Comparison of ENCODE assay signal across 8 cellular contexts in genomic region chr6:141484726-141485125, GRCh38.
A peak's percentile ranks its signal among the peaks of the same experiment; 100 is the strongest.
DNase-seq lines count a peak whose midpoint lies in the region; ATAC-seq, FAIRE-seq and TF ChIP-seq lines count a peak whose summit lies in the region.

No MANE protein-coding gene starts in this region.

- H3K4me3 Mint-ChIP-seq in activated B cell treated with CpG ODN at 0.5 μM for 24 hours, result peak overlapping the region; percentile 70

- no peak overlapping the region for H2BK15ac ChIP-seq in neuronal stem cell (ENCODE audit: low read length)

- DNase-seq in activated B cell treated with CpG ODN at 0.5 μM for 24 hours (no peak), neuronal stem cell (ENCODE audit: low spot score) (no peak), hepatocyte (ENCODE audit: low spot score) (no peak), frontal cortex (ENCODE audit: low spot score in 2 of 2) (no peak), NCI-H187 treated with DMSO at 0.1 percent for 48 hours (lab: John Stamatoyannopoulos, UW) (no peak)

- POLR2A ChIA-PET in activated B cell treated with CpG ODN at 0.5 μM for 24 hours (lab: Charles Lee), result interaction anchor here (0.9 to 3.5 kb wide), 3 partner anchors 9 to 77 kb away, joined by 3 to 21 read pairs (median 5); no protein-coding TSS in a partner anchor

- H2AK5ac ChIP-seq in neuronal stem cell (ENCODE audit: low read depth, low read length), result no peak overlapping the region

- H4K91ac ChIP-seq in neuronal stem cell (ENCODE audit: low read depth, low read length, poor library complexity), result no peak overlapping the region

- H3K4me1 ChIP-seq in neuronal stem cell (ENCODE audit: control insufficient read depth in 2 of 2, insufficient read depth in 1 of 2, low read depth in 1 of 2, low read length in 2 of 2), result peaks cover 0 to 7% of the 10 kb centered on the region in 2 donors
- no peaks in the 10 kb centered on the region for H3K4me1 ChIP-seq in hepatocyte (ENCODE audit: insufficient read depth)

- no peaks in the 10 kb centered on the region for H3K79me2 ChIP-seq in hepatocyte

- no CpG with 5 or more reads among the region's 3 CpGs for WGBS in neuronal stem cell (ENCODE audit: extremely low coverage in 2 of 2, insufficient read length in 2 of 2, insufficient replicate concordance in 1 of 2), 2 donors
- WGBS in hepatocyte (ENCODE audit: low lambda C conversion rate, missing lambda C conversion rate), result 90% methylated on average over 3 of the region's 3 CpGs

- H3K27me3 ChIP-seq in neuronal stem cell (ENCODE audit: control insufficient read depth in 3 of 3, insufficient read depth in 3 of 3, low read depth in 1 of 3, low read length in 3 of 3) (no peaks in the 10 kb centered on the region), hepatocyte (no peaks in the 10 kb centered on the region)

- peaks cover 53% of the 10 kb centered on the region for H3K4me1 Mint-ChIP-seq in activated B cell treated with CpG ODN at 0.5 μM for 24 hours

- H2BK120ac ChIP-seq in neuronal stem cell (ENCODE audit: low read depth, low read length), result no peak overlapping the region

- H2BK5ac ChIP-seq in neuronal stem cell (ENCODE audit: low read length), result no peak overlapping the region

- no peak for FAIRE-seq in frontal cortex (lab: Jason Lieb, UNC)

- H3K36me3 ChIP-seq in neuronal stem cell (replicated peaks in 1 of 2; ENCODE audit: control insufficient read depth in 2 of 2, insufficient read depth in 2 of 2, low read length in 2 of 2) (no peaks in the 10 kb centered on the region), hepatocyte (replicated peaks; ENCODE audit: insufficient read depth, low read depth) (no peaks in the 10 kb centered on the region)

- H4K20me1 ChIP-seq in hepatocyte (ENCODE audit: insufficient read depth, poor library complexity, severe bottlenecking), result no peaks in the 10 kb centered on the region

- no peak overlapping the region for H3K18ac ChIP-seq in neuronal stem cell (ENCODE audit: low read length)

- peak overlapping the region; percentile 96 for H3K27ac Mint-ChIP-seq in activated B cell treated with CpG ODN at 0.5 μM for 24 hours

- no peak overlapping the region for H3K4me3 ChIP-seq in neuronal stem cell (ENCODE audit: low read length in 2 of 2)
- H3K4me3 ChIP-seq in hepatocyte, result no peak overlapping the region

- intact Hi-C loops in activated B cell treated with CpG ODN at 0.5 μM for 24 hours (cut with micrococcal nuclease), result loop anchor here (2.0 to 5.0 kb wide), 3 partner anchors 177 to 1462 kb away; partner anchors contain the start of genes NMBR and VTA1

- no peaks in the 10 kb centered on the region for H3K79me1 ChIP-seq in neuronal stem cell (ENCODE audit: low read depth, low read length)

- no peak overlapping the region for H3K4ac ChIP-seq in neuronal stem cell (ENCODE audit: low read length)

- H3K27ac ChIP-seq in neuronal stem cell (replicated peaks; ENCODE audit: low read length) (no peak overlapping the region), hepatocyte (no peak overlapping the region)

- H4K8ac ChIP-seq in neuronal stem cell (ENCODE audit: low read depth, low read length), result no peak overlapping the region

- TF ChIP-seq CTCF in activated B cell treated with CpG ODN at 0.5 μM for 24 hours (IDR thresholded peaks at IDR 0.05) (no peak), hepatocyte (IDR thresholded peaks at IDR 0.05; ENCODE audit: poor library complexity) (no peak)

- peak overlapping the region; percentile 70 for H2AFZ ChIP-seq in neuronal stem cell (ENCODE audit: low read length)
- no peak overlapping the region for H2AFZ ChIP-seq in hepatocyte

- CTCF ChIA-PET in activated B cell treated with CpG ODN at 0.5 μM for 24 hours (lab: Charles Lee), result interaction anchor here (1.1 to 2.8 kb wide), 2 partner anchors 77 to 80 kb away, joined by 3 to 11 read pairs; no protein-coding TSS in a partner anchor

- H3K14ac ChIP-seq in neuronal stem cell (ENCODE audit: low read length), result no peak overlapping the region

- no peak overlapping the region for H3K9ac ChIP-seq in neuronal stem cell (ENCODE audit: low read depth, low read length, poor library complexity)

- ATAC-seq in GM18498 (IDR thresholded peaks at IDR 0.05; ENCODE audit: unreplicated experiment) (peak; percentile 85), GM21447 (IDR thresholded peaks at IDR 0.05; ENCODE audit: unreplicated experiment) (peak; percentile 75), HG03558 (IDR thresholded peaks at IDR 0.05; ENCODE audit: extremely low read depth, unreplicated experiment) (peak; percentile 68), activated B cell treated with CpG ODN at 0.5 μM for 24 hours (ENCODE audit: low read depth) (peak; percentile 80)

- no peak overlapping the region for H3K23ac ChIP-seq in neuronal stem cell (ENCODE audit: low read depth, low read length, poor library complexity)

- no peak overlapping the region for H3K4me2 ChIP-seq in neuronal stem cell (ENCODE audit: insufficient read depth, low read length, poor library complexity, severe bottlenecking)
- H3K4me2 ChIP-seq in hepatocyte, result no peak overlapping the region

- no peaks in the 10 kb centered on the region for H3K36me3 Mint-ChIP-seq in activated B cell treated with CpG ODN at 0.5 μM for 24 hours (ENCODE audit: low read depth)

- no peaks in the 10 kb centered on the region for H3K27me3 Mint-ChIP-seq in activated B cell treated with CpG ODN at 0.5 μM for 24 hours

- no peaks in the 10 kb centered on the region for H3K9me3 ChIP-seq in neuronal stem cell (replicated peaks in 1 of 2; ENCODE audit: control insufficient read depth in 2 of 2, insufficient read depth in 1 of 2, low read depth in 1 of 2, low read length in 2 of 2)
- H3K9me3 ChIP-seq in hepatocyte (ENCODE audit: low read depth), result no peaks in the 10 kb centered on the region

- H3K9me2 ChIP-seq in hepatocyte (replicated peaks; ENCODE audit: insufficient read depth), result no peaks in the 10 kb centered on the region

- no peak overlapping the region for H2BK12ac ChIP-seq in neuronal stem cell (ENCODE audit: low read length)

- H3K9me3 Mint-ChIP-seq in activated B cell treated with CpG ODN at 0.5 μM for 24 hours, result no peaks in the 10 kb centered on the region
